23 cellular contexts compared by ENCODE assay signal in the genomic region with DNA sequence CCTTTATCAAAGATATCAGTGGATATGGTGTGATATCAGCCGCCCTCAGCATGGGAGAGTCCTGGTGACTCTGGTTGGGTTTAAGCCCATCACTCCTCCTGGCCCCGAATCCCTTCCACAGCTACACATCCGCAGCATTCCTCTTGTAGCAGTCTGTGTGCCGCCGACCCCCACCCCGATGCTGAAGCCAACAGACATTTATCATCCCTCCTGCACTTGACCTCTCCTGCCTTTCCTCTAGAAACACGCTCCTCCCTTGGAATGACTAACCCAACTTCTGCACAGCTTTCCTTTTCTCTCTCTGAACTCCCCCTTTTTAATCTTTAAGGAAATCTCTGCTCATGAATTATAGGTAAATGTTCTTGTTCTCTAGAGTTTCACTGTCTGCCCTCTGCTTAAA.
DNase-seq lines count a peak whose midpoint lies in the region; ATAC-seq and TF ChIP-seq lines count a peak whose summit lies in the region.
"Had no signal": no experiment of that assay in that cellular context is flagged by ENCODE, and none has a peak within 500 bp of the region (broad histone marks: within the 10 kb centered on the region; RNA-seq: fewer than 3 reads in every experiment).

No MANE protein-coding gene starts in this region.

- H2BK5ac ChIP-seq in IMR-90 (ENCODE audit: low read depth, low read length, poor library complexity, severe bottlenecking), result no peak overlapping the region

- no peak overlapping the region for H2BK20ac ChIP-seq in IMR-90 (ENCODE audit: low read depth, low read length)

- H3K23ac ChIP-seq in IMR-90 (ENCODE audit: low read depth, low read length), result no peak overlapping the region

- no peaks in the 10 kb centered on the region; the same call in 1 of the 2 replicates for H3K9me1 ChIP-seq in IMR-90 (ENCODE audit: insufficient read depth, low read length)

- H3K56ac ChIP-seq in IMR-90 (ENCODE audit: extremely low read depth, insufficient read depth, low read length), result no peak overlapping the region

- 0% methylated on average over 3 of the region's 7 CpGs; no CpG with 5 or more reads in 1 of the 2 experiments for WGBS in IMR-90 (ENCODE audit: extremely low coverage in 2 of 2, insufficient read length in 1 of 2), 2 experiments

- no peak for TF ChIP-seq RAD21 in IMR-90 (IDR thresholded peaks at IDR 0.05; ENCODE audit: low read length)

- POLR2A ChIA-PET in IMR-90 (lab: Charles Lee; ENCODE audit: unreplicated experiment) (no interaction called here), OCI-LY7 (lab: Charles Lee) (no interaction called here)

- H3K4me2 ChIP-seq in IMR-90 (ENCODE audit: low read depth, low read length) (peak overlapping the region; percentile 9), OCI-LY7 (ENCODE audit: low read length) (no peak overlapping the region)

- H3K14ac ChIP-seq in IMR-90 (replicated peaks; ENCODE audit: low read depth, low read length), result no peak overlapping the region

- no peak overlapping the region for H3K9ac ChIP-seq in IMR-90 (ENCODE audit: low read depth, low read length)

- in situ Hi-C loops in IMR-90 (cut with MboI; ENCODE audit: low sequenced_read_pairs) (no loop called here), astrocyte of the spinal cord (cut with HindIII; ENCODE audit: low sequenced_read_pairs) (no loop called here)

- H2AK9ac ChIP-seq in IMR-90 (replicated peaks; ENCODE audit: low read depth, low read length, poor library complexity), result no peak overlapping the region

- H3K4me1 ChIP-seq in IMR-90 (ENCODE audit: control insufficient read depth, insufficient read depth, low read length), result peaks cover 5% of the 10 kb centered on the region
- no peaks in the 10 kb centered on the region for H3K4me1 ChIP-seq in OCI-LY7 (ENCODE audit: insufficient read depth, low read length, poor library complexity, severe bottlenecking)
- H3K4me1 ChIP-seq: breast epithelium, psoas muscle had no signal

- H4K20me1 ChIP-seq in IMR-90 (ENCODE audit: insufficient read depth, low read length) (no peaks in the 10 kb centered on the region), OCI-LY7 (ENCODE audit: insufficient read depth, low read length) (no peaks in the 10 kb centered on the region)

- peak overlapping the region; percentile 45 for H2AFZ ChIP-seq in IMR-90 (replicated peaks; ENCODE audit: low read length, poor library complexity)
- no peak overlapping the region for H2AFZ ChIP-seq in OCI-LY7 (ENCODE audit: low read length)

- no peak overlapping the region for H2BK15ac ChIP-seq in IMR-90 (ENCODE audit: low read depth, low read length)

- H3K4ac ChIP-seq in IMR-90 (ENCODE audit: low read depth, low read length), result no peak overlapping the region

- no peaks in the 10 kb centered on the region for H3K79me1 ChIP-seq in IMR-90 (ENCODE audit: low read depth in 1 of 2, low read length in 2 of 2)

- H3K4me3 ChIP-seq in IMR-90 (ENCODE audit: insufficient read depth, low read depth, low read length) (no peak overlapping the region), astrocyte of the spinal cord (ENCODE audit: low read depth, low read length) (no peak overlapping the region), OCI-LY7 (ENCODE audit: low read depth, low read length, poor library complexity, severe bottlenecking) (no peak overlapping the region), WERI-Rb-1 (ENCODE audit: low read depth, low read length) (no peak overlapping the region)
- H3K4me3 ChIP-seq: breast epithelium, coronary artery, heart left ventricle, psoas muscle had no signal

- TF ChIP-seq CTCF in IMR-90 (conservative IDR thresholded peaks at IDR 0.05; ENCODE audit: low read depth, low read length) (no peak), astrocyte of the spinal cord (IDR thresholded peaks at IDR 0.05; ENCODE audit: low read depth, low read length) (no peak), OCI-LY7 (conservative IDR thresholded peaks at IDR 0.05; ENCODE audit: low read length) (no peak), WERI-Rb-1 (IDR thresholded peaks at IDR 0.05; ENCODE audit: low read depth, low read length) (no peak)

- H3K36me3 ChIP-seq in IMR-90 (ENCODE audit: control insufficient read depth, insufficient read depth, low read length) (no peaks in the 10 kb centered on the region), OCI-LY7 (ENCODE audit: insufficient read depth, low read length) (no peaks in the 10 kb centered on the region), WERI-Rb-1 (no peaks in the 10 kb centered on the region)
- H3K36me3 ChIP-seq: breast epithelium, heart left ventricle, neutrophil had no signal

- no peak for TF ChIP-seq POLR2A in IMR-90 (IDR thresholded peaks at IDR 0.05; ENCODE audit: low read depth, low read length)

- ATAC-seq in IMR-90 (ENCODE audit: low read depth), result peak; percentile 85
- ATAC-seq: heart left ventricle; left ventricle myocardium superior; psoas muscle; stimulated activated naive B cell treated with anti-CD40 and anti-IgM and Interleukin-4, amounts not matched to agents 10 μg/mL and 1 μg/mL and 100 μg/mL, for 72 hours had no signal

- DNase-seq in EL (peak; percentile 32), IMR-90 (peak; percentile 67), astrocyte of the spinal cord (ENCODE audit: low read depth, low spot score) (peak; percentile 20), kidney glomerular epithelial cell (lab: John Stamatoyannopoulos, UW) (peak; percentile 50), OCI-LY7 (ENCODE audit: low spot score) (no peak), LoVo (ENCODE audit: low spot score) (no peak), WERI-Rb-1 (no peak)
- no peak for DNase-seq in NK-92 treated with Interleukin-12 subunit alpha and Interleukin-12 subunit beta, amount 100 ng/mL, for 24 hours (lab: John Stamatoyannopoulos, UW)
- DNase-seq: activated CD4-positive, alpha-beta T cell treated with anti-CD3 and anti-CD28 coated beads for 48 hours; heart left ventricle; Karpas-422; left ventricle myocardium superior; NCI-H187 treated with DMSO at 0.1 percent for 48 hours; NCI-H774; OCI-M1; psoas muscle; SHP77; stimulated activated CD4-positive, alpha-beta T cell treated with anti-CD3 and anti-CD28 coated beads, Interleukin-2, amount 100 ng/mL, for 24 hours; stimulated activated naive B cell treated with anti-CD40 and anti-IgM and Interleukin-4, amounts not matched to agents 10 μg/mL and 1 μg/mL and 100 μg/mL, for 72 hours had no signal

- H3K27ac ChIP-seq in IMR-90 (ENCODE audit: insufficient read depth, low read length) (no peak overlapping the region), OCI-LY7 (ENCODE audit: low read depth, low read length, poor library complexity, severe bottlenecking) (no peak overlapping the region), WERI-Rb-1 (no peak overlapping the region)
- H3K27ac ChIP-seq: breast epithelium, C4-2B, coronary artery, heart left ventricle, neutrophil, psoas muscle had no signal

- no peak overlapping the region for H3K18ac ChIP-seq in IMR-90 (ENCODE audit: low read depth, low read length)

- H4K91ac ChIP-seq in IMR-90 (ENCODE audit: insufficient read depth, low read depth, low read length), result no peak overlapping the region

- no peak overlapping the region for H2AK5ac ChIP-seq in IMR-90 (ENCODE audit: low read depth, low read length)

- H4K8ac ChIP-seq in IMR-90 (ENCODE audit: low read depth in 2 of 2, low read length in 2 of 2), result no peak overlapping the region

- H3K27me3 ChIP-seq in IMR-90 (ENCODE audit: control insufficient read depth, insufficient read depth, low read length), result no peaks in the 10 kb centered on the region
- no peaks in the 10 kb centered on the region for H3K27me3 ChIP-seq in WERI-Rb-1 (ENCODE audit: insufficient read depth, low read depth, severe bottlenecking)
- H3K27me3 ChIP-seq: breast epithelium, heart left ventricle, neutrophil had no signal

- H4K5ac ChIP-seq in IMR-90 (ENCODE audit: low read depth, low read length), result no peak overlapping the region

- H2BK120ac ChIP-seq in IMR-90 (ENCODE audit: low read depth, low read length), result no peak overlapping the region

- no peaks in the 10 kb centered on the region for H3K79me2 ChIP-seq in OCI-LY7 (ENCODE audit: insufficient read depth, low read depth, low read length)

- no TSS peak for BruUV-seq in IMR-90 (replicated peaks; lab: Mats Ljungman, UMichigan)
- BruUV-seq in OCI-LY7 (replicated peaks; lab: Mats Ljungman, UMichigan), result no TSS peak

- H3K9me3 ChIP-seq in IMR-90 (ENCODE audit: control insufficient read depth, insufficient read depth, low read length) (no peaks in the 10 kb centered on the region), OCI-LY7 (ENCODE audit: low read length) (0 out of 2 replicates have a peak, but pooled peaks cover 8% of the 10 kb centered on the region), WERI-Rb-1 (ENCODE audit: severe bottlenecking) (peaks cover 4% of the 10 kb centered on the region)
- H3K9me3 ChIP-seq: breast epithelium, heart left ventricle, neutrophil, psoas muscle had no signal

- intact Hi-C loops in IMR-90 (cut with micrococcal nuclease), result no loop called here
- intact Hi-C loops in OCI-LY7 (cut with micrococcal nuclease; ENCODE audit: unreplicated experiment), result no loop called here

- CTCF ChIA-PET in IMR-90 (lab: Yijun Ruan, JAX), result no interaction called here
- CTCF ChIA-PET in OCI-LY7 (lab: Charles Lee; ENCODE audit: unreplicated experiment), result no interaction called here

- dilution Hi-C loops in IMR-90 (cut with HindIII; ENCODE audit: low sequenced_read_pairs, unreplicated experiment), result no loop called here

- no peaks in the 10 kb centered on the region for H3K9me2 ChIP-seq in OCI-LY7 (ENCODE audit: insufficient read depth, low read length)

TF ChIP-seq in IMR-90, 13 proteins besides CTCF, POLR2A, EP300 and RAD21:
- TF ChIP-seq SMC3 (IDR thresholded peaks at IDR 0.05; ENCODE audit: low read depth, low read length) (no peak), MAFK (IDR thresholded peaks at IDR 0.05; ENCODE audit: low read depth, low read length) (no peak), RCOR1 (IDR thresholded peaks at IDR 0.05; ENCODE audit: insufficient replicate concordance, low read length) (no peak)
- TF ChIP-seq, protein P1, sequence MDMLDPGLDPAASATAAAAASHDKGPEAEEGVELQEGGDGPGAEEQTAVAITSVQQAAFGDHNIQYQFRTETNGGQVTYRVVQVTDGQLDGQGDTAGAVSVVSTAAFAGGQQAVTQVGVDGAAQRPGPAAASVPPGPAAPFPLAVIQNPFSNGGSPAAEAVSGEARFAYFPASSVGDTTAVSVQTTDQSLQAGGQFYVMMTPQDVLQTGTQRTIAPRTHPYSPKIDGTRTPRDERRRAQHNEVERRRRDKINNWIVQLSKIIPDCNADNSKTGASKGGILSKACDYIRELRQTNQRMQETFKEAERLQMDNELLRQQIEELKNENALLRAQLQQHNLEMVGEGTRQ (IDR thresholded peaks at IDR 0.05; ENCODE audit: low read depth, low read length), result no peak
- TF ChIP-seq, protein P2, sequence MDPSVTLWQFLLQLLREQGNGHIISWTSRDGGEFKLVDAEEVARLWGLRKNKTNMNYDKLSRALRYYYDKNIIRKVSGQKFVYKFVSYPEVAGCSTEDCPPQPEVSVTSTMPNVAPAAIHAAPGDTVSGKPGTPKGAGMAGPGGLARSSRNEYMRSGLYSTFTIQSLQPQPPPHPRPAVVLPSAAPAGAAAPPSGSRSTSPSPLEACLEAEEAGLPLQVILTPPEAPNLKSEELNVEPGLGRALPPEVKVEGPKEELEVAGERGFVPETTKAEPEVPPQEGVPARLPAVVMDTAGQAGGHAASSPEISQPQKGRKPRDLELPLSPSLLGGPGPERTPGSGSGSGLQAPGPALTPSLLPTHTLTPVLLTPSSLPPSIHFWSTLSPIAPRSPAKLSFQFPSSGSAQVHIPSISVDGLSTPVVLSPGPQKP (IDR thresholded peaks at IDR 0.05; ENCODE audit: borderline replicate concordance, low read depth, low read length), result no peak
TF ChIP-seq in IMR-90: peak in this region for 0.

Comparison
In these comparisons a context has a peak if more than half of its experiments do, and no peak if none do; other contexts are left out.
1. DNase-seq: peak in EL (single experiment), IMR-90 (single experiment), astrocyte of the spinal cord (single experiment) and kidney glomerular epithelial cell (single experiment); none in OCI-LY7 (single experiment), LoVo (single experiment), WERI-Rb-1 (single experiment) and NK-92 treated with Interleukin-12 subunit alpha and Interleukin-12 subunit beta, amount 100 ng/mL, for 24 hours (single experiment).